ENCODE assay signal across 10 cellular contexts in the genomic region with DNA sequence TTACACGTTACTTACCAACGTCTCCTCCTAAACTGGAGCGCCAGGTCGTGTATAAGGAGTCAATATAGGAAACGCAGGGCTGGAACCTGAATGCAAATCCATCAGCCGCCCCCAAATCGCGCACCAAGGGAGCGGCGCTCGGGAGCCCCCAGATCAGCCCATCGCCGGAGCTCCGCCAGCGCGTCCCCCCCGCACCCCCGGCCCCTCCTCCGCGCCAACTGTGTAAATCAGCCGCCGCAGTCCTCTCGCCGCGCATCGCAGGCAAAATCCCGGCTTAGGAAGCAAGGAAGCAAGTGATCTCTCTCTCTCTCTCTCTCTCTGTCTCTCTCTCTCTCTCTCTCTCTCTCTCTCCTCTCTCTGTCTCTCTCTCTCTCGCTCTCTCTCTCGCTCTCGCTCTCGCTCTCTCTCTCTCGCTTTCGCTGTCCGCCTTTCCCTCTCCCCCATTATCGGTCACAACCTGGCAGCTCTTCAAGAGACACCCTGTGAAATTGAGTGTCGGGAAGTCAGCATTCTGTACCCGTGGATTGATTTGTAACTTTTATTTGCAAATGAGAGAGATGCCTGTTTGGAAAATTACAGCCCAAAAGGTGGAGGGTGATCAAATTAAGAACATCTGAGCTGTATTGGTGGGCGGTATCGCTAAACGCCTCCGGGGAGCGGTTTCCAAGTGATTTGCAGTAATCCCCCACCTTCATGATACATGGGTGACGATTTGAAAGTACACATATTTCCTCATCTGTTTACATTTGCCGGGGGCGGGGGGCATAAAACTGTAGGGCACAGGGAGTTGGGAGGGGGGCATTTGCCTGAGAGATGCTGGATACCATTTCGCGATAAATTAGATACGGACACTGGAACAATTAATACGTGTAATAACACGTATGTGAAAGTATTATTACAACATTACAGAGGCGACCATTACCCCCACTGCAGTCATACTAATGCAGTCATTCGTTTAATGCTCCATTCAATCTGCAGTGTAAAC. TPM values are rescaled to one million over a fixed set of nuclear protein-coding genes. Genes with fewer than 3 reads are reported as not detected.
DNase-seq lines count a peak whose midpoint lies in the region; ATAC-seq, FAIRE-seq and TF ChIP-seq lines count a peak whose summit lies in the region.
"Had no signal": no experiment of that assay in that cellular context is flagged by ENCODE, and none has a peak within 500 bp of the region (broad histone marks: within the 10 kb centered on the region; RNA-seq: fewer than 3 reads in every experiment).

No MANE protein-coding gene starts in this region.

- H3K9ac ChIP-seq in astrocyte (ENCODE audit: low read length), result peak overlapping the region; percentile 62

- H3K4me3 ChIP-seq in astrocyte (ENCODE audit: insufficient read depth, low read depth, low read length), result peak overlapping the region; percentile 67

- H3K4me2 ChIP-seq in astrocyte (ENCODE audit: low read length), result peak overlapping the region; percentile 98

- TF ChIP-seq CTCF in astrocyte (IDR thresholded peaks at IDR 0.05; ENCODE audit: insufficient read depth, low read depth, low read length), result no peak

- peaks cover 24% of the 10 kb centered on the region for H3K4me1 Mint-ChIP-seq in activated naive CD4-positive, alpha-beta T cell treated with anti-CD3 and anti-CD28 coated beads for 36 hours (ENCODE audit: low read depth)
- peaks cover 5% of the 10 kb centered on the region for H3K4me1 Mint-ChIP-seq in activated naive CD4-positive, alpha-beta T cell treated with anti-CD3 and anti-CD28 coated beads, Interleukin-2, amount 10 ng/mL, durations not matched to agents 7 days and 5 days
- H3K4me1 Mint-ChIP-seq in astrocyte (ENCODE audit: low read depth, unreplicated experiment), result peaks cover 24% of the 10 kb centered on the region

- H3K27me3 ChIP-seq in astrocyte (ENCODE audit: insufficient read depth, low read length), result peaks cover 53% of the 10 kb centered on the region

- no peaks in the 10 kb centered on the region for H3K36me3 ChIP-seq in astrocyte (ENCODE audit: insufficient read depth, low read length)

- H3K27ac ChIP-seq in astrocyte (ENCODE audit: low read depth, low read length) (no peak overlapping the region), temporal lobe (ENCODE audit: low read depth, low read length) (peak overlapping the region; percentile 72)

- peak overlapping the region; percentile 4 for H3K4me3 Mint-ChIP-seq in activated naive CD4-positive, alpha-beta T cell treated with anti-CD3 and anti-CD28 coated beads for 36 hours
- no peak overlapping the region for H3K4me3 Mint-ChIP-seq in activated naive CD4-positive, alpha-beta T cell treated with anti-CD3 and anti-CD28 coated beads, Interleukin-2, amount 10 ng/mL, durations not matched to agents 7 days and 5 days
- peak overlapping the region; percentile 84 for H3K4me3 Mint-ChIP-seq in astrocyte (ENCODE audit: unreplicated experiment)

- CTCF ChIA-PET in activated naive CD4-positive, alpha-beta T cell treated with anti-CD3 and anti-CD28 coated beads for 36 hours (lab: Charles Lee), result no interaction called here
- CTCF ChIA-PET in activated naive CD4-positive, alpha-beta T cell treated with anti-CD3 and anti-CD28 coated beads, Interleukin-2, amount 10 ng/mL, durations not matched to agents 7 days and 5 days (lab: Charles Lee), result interaction anchor here (0.7 to 1.7 kb wide), 2 partner anchors 10 to 1518 kb away, joined by 3 read pairs; no protein-coding TSS in a partner anchor

- no peak for DNase-seq in activated naive CD4-positive, alpha-beta T cell treated with anti-CD3 and anti-CD28 coated beads for 36 hours
- no peak for DNase-seq in activated naive CD4-positive, alpha-beta T cell treated with anti-CD3 and anti-CD28 coated beads, Interleukin-2, amount 10 ng/mL, durations not matched to agents 7 days and 5 days
- DNase-seq in astrocyte (ENCODE audit: low read depth), result no peak
- DNase-seq in left colon, result no peak
- no peak for DNase-seq in NCI-H1436 (lab: John Stamatoyannopoulos, UW)

- H3K79me2 ChIP-seq in astrocyte (ENCODE audit: insufficient read depth, low read length), result no peaks in the 10 kb centered on the region

- intact Hi-C loops in activated naive CD4-positive, alpha-beta T cell treated with anti-CD3 and anti-CD28 coated beads for 36 hours (cut with micrococcal nuclease), result no loop called here
- intact Hi-C loops in left colon (cut with DNase I, micrococcal nuclease), result no loop called here

- peak; percentile 62 for FAIRE-seq in astrocyte (lab: Jason Lieb, UNC)
- FAIRE-seq: G401.6 had no signal

- no peaks in the 10 kb centered on the region for H4K20me1 ChIP-seq in astrocyte (ENCODE audit: insufficient read depth, low read length)

- H3K4me1 ChIP-seq in astrocyte (ENCODE audit: insufficient read depth, low read length), result peaks cover 20% of the 10 kb centered on the region

- ATAC-seq in left colon (peak; percentile 34), HG03565 (IDR thresholded peaks at IDR 0.05; ENCODE audit: unreplicated experiment) (no peak), HG03175 (IDR thresholded peaks at IDR 0.05; ENCODE audit: unreplicated experiment) (no peak)

- H3K36me3 Mint-ChIP-seq in activated naive CD4-positive, alpha-beta T cell treated with anti-CD3 and anti-CD28 coated beads for 36 hours (ENCODE audit: low read depth), result no peaks in the 10 kb centered on the region
- H3K36me3 Mint-ChIP-seq in activated naive CD4-positive, alpha-beta T cell treated with anti-CD3 and anti-CD28 coated beads, Interleukin-2, amount 10 ng/mL, durations not matched to agents 7 days and 5 days, result peaks cover 3% of the 10 kb centered on the region
- no peaks in the 10 kb centered on the region for H3K36me3 Mint-ChIP-seq in astrocyte (ENCODE audit: low read depth, unreplicated experiment)

- H3K27me3 Mint-ChIP-seq in activated naive CD4-positive, alpha-beta T cell treated with anti-CD3 and anti-CD28 coated beads for 36 hours (ENCODE audit: low read depth), result peaks cover 56% of the 10 kb centered on the region
- peaks cover 54% of the 10 kb centered on the region for H3K27me3 Mint-ChIP-seq in activated naive CD4-positive, alpha-beta T cell treated with anti-CD3 and anti-CD28 coated beads, Interleukin-2, amount 10 ng/mL, durations not matched to agents 7 days and 5 days
- peaks cover 55% of the 10 kb centered on the region for H3K27me3 Mint-ChIP-seq in astrocyte (ENCODE audit: low read depth, unreplicated experiment)

- H3K9me3 Mint-ChIP-seq in activated naive CD4-positive, alpha-beta T cell treated with anti-CD3 and anti-CD28 coated beads for 36 hours, result no peaks in the 10 kb centered on the region
- H3K9me3 Mint-ChIP-seq in activated naive CD4-positive, alpha-beta T cell treated with anti-CD3 and anti-CD28 coated beads, Interleukin-2, amount 10 ng/mL, durations not matched to agents 7 days and 5 days, result no peaks in the 10 kb centered on the region
- no peaks in the 10 kb centered on the region for H3K9me3 Mint-ChIP-seq in astrocyte (ENCODE audit: unreplicated experiment)

- H3K27ac Mint-ChIP-seq in activated naive CD4-positive, alpha-beta T cell treated with anti-CD3 and anti-CD28 coated beads for 36 hours, result no peak overlapping the region
- no peak overlapping the region for H3K27ac Mint-ChIP-seq in activated naive CD4-positive, alpha-beta T cell treated with anti-CD3 and anti-CD28 coated beads, Interleukin-2, amount 10 ng/mL, durations not matched to agents 7 days and 5 days
- peak overlapping the region; percentile 60 for H3K27ac Mint-ChIP-seq in astrocyte (ENCODE audit: unreplicated experiment)

- H2AFZ ChIP-seq in astrocyte (ENCODE audit: low read depth, low read length), result peak overlapping the region; percentile 90

- H3K9me3 ChIP-seq in astrocyte (ENCODE audit: insufficient read depth, low read depth, low read length), result no peaks in the 10 kb centered on the region

RNA-seq across cellular contexts. Expression of gene SLITRK3, which starts 0.7 kb away (rescaled TPM):
- total RNA-seq in activated naive CD4-positive, alpha-beta T cell treated with anti-CD3 and anti-CD28 coated beads for 36 hours, result not detected
- total RNA-seq in astrocyte, result 0.07 TPM in 1 of 2 replicates, not detected in the other
- total RNA-seq in left colon, result under 1 TPM; 0.21 to 0.61 TPM
- 10.3 TPM for total RNA-seq in temporal lobe
- total RNA-seq: T-helper 2 cell treated with Interferon-gamma antibody and Interleukin-4, amounts not matched to agents 100 ng/mL and 5 ng/mL, for 36 hours had no signal
